Comparison of ENCODE assay signal across 15 cellular contexts in genomic region chr2:20494246-20494645, GRCh38. TPM values are rescaled to one million over a fixed set of nuclear protein-coding genes. Genes with fewer than 3 reads are reported as not detected.
A peak's percentile ranks its signal among the peaks of the same experiment; 100 is the strongest.
DNase-seq lines count a peak whose midpoint lies in the region; FAIRE-seq and TF ChIP-seq lines count a peak whose summit lies in the region.
"Had no signal": no experiment of that assay in that cellular context is flagged by ENCODE, and none has a peak within 500 bp of the region (broad histone marks: within the 10 kb centered on the region; RNA-seq: fewer than 3 reads in every experiment).

No MANE protein-coding gene starts in this region.

- no peak for TF ChIP-seq CTCF in cardiac fibroblast (IDR thresholded peaks at IDR 0.05; ENCODE audit: low read depth, low read length)
- TF ChIP-seq CTCF in osteoblast (IDR thresholded peaks at IDR 0.05; ENCODE audit: extremely low read depth, low read depth, low read length): no peak
- TF ChIP-seq CTCF in D721Med (IDR thresholded peaks at IDR 0.05; ENCODE audit: insufficient read depth, missing control alignments): no peak
- TF ChIP-seq CTCF in stomach (IDR thresholded peaks at IDR 0.05): no peak
- TF ChIP-seq CTCF in adrenal gland (IDR thresholded peaks at IDR 0.05): no peak

- TF ChIP-seq EP300 in stomach (IDR thresholded peaks at IDR 0.05): no peak

- peaks cover 3% of the 10 kb centered on the region for H3K27me3 ChIP-seq in osteoblast (ENCODE audit: insufficient read depth, low read length)
- H3K27me3 ChIP-seq in stomach: no peaks in the 10 kb centered on the region
- H3K27me3 ChIP-seq in adrenal gland: no peaks in the 10 kb centered on the region

- no peak overlapping the region for H3K4me3 ChIP-seq in cardiac fibroblast (replicated peaks in 1 of 2; ENCODE audit: low read depth in 2 of 2, low read length in 2 of 2)
- no peak overlapping the region for H3K4me3 ChIP-seq in osteoblast (ENCODE audit: insufficient read depth, low read length)
- H3K4me3 ChIP-seq in stomach: no peak overlapping the region
- no peak overlapping the region for H3K4me3 ChIP-seq in adrenal gland

- peak overlapping the region; percentile 31 for H2AFZ ChIP-seq in osteoblast (ENCODE audit: low read length)

- H3K9me3 ChIP-seq in osteoblast (ENCODE audit: low read depth, low read length): no peaks in the 10 kb centered on the region
- H3K9me3 ChIP-seq in stomach: no peaks in the 10 kb centered on the region
- no peaks in the 10 kb centered on the region for H3K9me3 ChIP-seq in adrenal gland (replicated peaks in 1 of 3)

- H3K27ac ChIP-seq in osteoblast (ENCODE audit: low read depth, low read length): peak overlapping the region; percentile 37
- no peak overlapping the region for H3K27ac ChIP-seq in stomach
- no peak overlapping the region for H3K27ac ChIP-seq in adrenal gland

- intact Hi-C loops in stomach (cut with DNase I; ENCODE audit: low total_unique reads): no loop called here
- intact Hi-C loops in adrenal gland (cut with DNase I): no loop called here

- H3K79me2 ChIP-seq in osteoblast (ENCODE audit: insufficient read depth, low read length): no peaks in the 10 kb centered on the region

- FAIRE-seq in D721Med (lab: Jason Lieb, UNC): no peak
- FAIRE-seq: HepG2, small intestine had no signal

- DNase-seq in ELR (ENCODE audit: low read depth): peak; percentile 47
- DNase-seq in NOMO-1 treated with dmso at 0.1 percent for 144 hours (lab: John Stamatoyannopoulos, UW; ENCODE audit: unreplicated experiment): peak; percentile 30
- peak; percentile 42 to 73 for DNase-seq in cardiac fibroblast (ENCODE audit: low read depth in 2 of 2)
- DNase-seq in osteoblast (ENCODE audit: insufficient read length, low spot score, missing footprints): no peak
- DNase-seq in D721Med (ENCODE audit: insufficient read length, low spot score): no peak
- DNase-seq in AML-193 (lab: John Stamatoyannopoulos, UW): no peak
- no peak for DNase-seq in stomach
- DNase-seq in adrenal gland: no peak
- DNase-seq: activated naive CD4-positive, alpha-beta T cell treated with anti-CD3 and anti-CD28 coated beads for 36 hours; caudate nucleus; COR-L47; GF-D8; small intestine; stimulated activated naive B cell treated with anti-CD40 and anti-IgM and Interleukin-4, amounts not matched to agents 10 μg/mL and 1 μg/mL and 100 μg/mL, for 72 hours had no signal

- H3K4me1 ChIP-seq in osteoblast (ENCODE audit: insufficient read depth, low read length): peaks cover 22% of the 10 kb centered on the region
- H3K4me1 ChIP-seq in stomach: peaks cover 0 to 16% (median 5%) of the 10 kb centered on the region in 4 donors
- peaks cover 15 to 30% of the 10 kb centered on the region in 2 donors for H3K4me1 ChIP-seq in adrenal gland (replicated peaks in 1 of 2)

- H3K36me3 ChIP-seq in osteoblast (ENCODE audit: insufficient read depth, low read length) (no peaks in the 10 kb centered on the region), stomach (no peaks in the 10 kb centered on the region), adrenal gland (replicated peaks in 1 of 2) (no peaks in the 10 kb centered on the region)

- H4K20me1 ChIP-seq in osteoblast (ENCODE audit: insufficient read depth, low read length): no peaks in the 10 kb centered on the region

- TF ChIP-seq POLR2A in stomach (IDR thresholded peaks at IDR 0.05): no peak
- no peak for TF ChIP-seq POLR2A in adrenal gland (IDR thresholded peaks at IDR 0.05)

- H3K4me2 ChIP-seq in osteoblast (ENCODE audit: insufficient read depth, low read length): peak overlapping the region; percentile 29

- 50 to 69% (median 62%) methylated on average over 1 of the region's 1 CpG for whole genome bisulfite sequencing in stomach, 5 donors
- WGBS in adrenal gland, 4 donors: 39 to 65% (median 47%) methylated on average over 1 of the region's 1 CpG

RNA-seq across cellular contexts. Expression of gene RHOB, which starts 47.4 kb away (rescaled TPM):
- 145 and 161 TPM in 2 replicates for total RNA-seq in osteoblast
- total RNA-seq in stomach: 1,000 to 10,000 TPM in 1 of 5 donors, 100 to 1,000 TPM in 4; 353 to 1,146 (median 607) TPM
- polyA plus RNA-seq in stomach: 100 to 1,000 TPM; 143 to 327 (median 145) TPM
- total RNA-seq in adrenal gland: 1,000 to 10,000 TPM in 2 of 8 donors, 100 to 1,000 TPM in 6; 299 to 1,281 (median 765) TPM
- 100 to 1,000 TPM; 130 to 271 (median 232) TPM for polyA plus RNA-seq in adrenal gland

Comparison
In these comparisons a context has a peak if more than half of its experiments do, and no peak if none do; other contexts are left out.
1. DNase-seq: peak in ELR (single experiment), NOMO-1 treated with dmso at 0.1 percent for 144 hours (single experiment) and cardiac fibroblast (2 of 2); none in osteoblast (single experiment), D721Med (single experiment), AML-193 (0 of 2), stomach (single experiment) and adrenal gland (0 of 7).